ENCODE assay signal across 12 cellular contexts in genomic region chr10:7301039-7301768, GRCh38.
DNase-seq lines count a peak whose midpoint lies in the region; ATAC-seq and TF ChIP-seq lines count a peak whose summit lies in the region.
"Had no signal": no experiment of that assay in that cellular context is flagged by ENCODE, and none has a peak within 500 bp of the region (broad histone marks: within the 10 kb centered on the region; RNA-seq: fewer than 3 reads in every experiment).

No MANE protein-coding gene starts in this region.

- H3K9me3 ChIP-seq in A673 (ENCODE audit: low read depth, low read length, poor library complexity, severe bottlenecking) = no peaks in the 10 kb centered on the region
- no peaks in the 10 kb centered on the region for H3K9me3 ChIP-seq in MM.1S (replicated peaks; ENCODE audit: insufficient read depth, low read length)
- H3K9me3 ChIP-seq: prostate gland, thoracic aorta had no signal

- peaks cover 45% of the 10 kb centered on the region for H4K20me1 ChIP-seq in MM.1S (ENCODE audit: insufficient read depth, low read length)

- H3K27me3 Mint-ChIP-seq in endothelial cell (ENCODE audit: unreplicated experiment) = peaks cover 2% of the 10 kb centered on the region
- H3K27me3 Mint-ChIP-seq: activated T-helper 17 cell treated with anti-CD3 and anti-CD28 coated beads, Interleukin-2, amount 50 U/mL, for 72 hours had no signal

- no peak overlapping the region for H3K9ac ChIP-seq in MM.1S (ENCODE audit: low read length)

- no peak overlapping the region for H2AFZ ChIP-seq in MM.1S (ENCODE audit: low read length)

- TF ChIP-seq CTCF in A673 (conservative IDR thresholded peaks at IDR 0.05; ENCODE audit: low read depth, low read length) (peak; percentile 41), endothelial cell (IDR thresholded peaks at IDR 0.05; ENCODE audit: unreplicated experiment) (peak; percentile 17), MM.1S (IDR thresholded peaks at IDR 0.05; ENCODE audit: low read length) (no peak)

- no TSS peak for BruUV-seq in A673 (replicated peaks; lab: Mats Ljungman, UMichigan)

- H3K4me2 ChIP-seq in MM.1S (ENCODE audit: low read depth, low read length) = no peak overlapping the region

- H3K27ac ChIP-seq in A673 (ENCODE audit: low read depth, low read length, poor library complexity, severe bottlenecking) = no peak overlapping the region
- no peak overlapping the region for H3K27ac ChIP-seq in MM.1S (ENCODE audit: low read length)
- H3K27ac ChIP-seq: prostate gland, thoracic aorta, VCaP had no signal

- no peaks in the 10 kb centered on the region for H3K36me3 ChIP-seq in A673 (ENCODE audit: insufficient read depth, low read length, poor library complexity, severe bottlenecking)
- H3K36me3 ChIP-seq in MM.1S (replicated peaks; ENCODE audit: insufficient read depth, low read length) = peaks cover 7% of the 10 kb centered on the region; the same call in 1 of the 2 replicates
- H3K36me3 ChIP-seq: prostate gland, thoracic aorta had no signal

- CTCF ChIA-PET in A673 (lab: Charles Lee) = interaction anchor here (0.7 kb wide), 1 partner anchor 40 kb away, joined by 3 read pairs; no protein-coding TSS in a partner anchor
- CTCF ChIA-PET in HEK293T (lab: Yijun Ruan, JAX) = interaction anchor here (0.6 to 2.0 kb wide), 12 partner anchors 10 to 381 kb away, joined by 3 to 7 read pairs (median 3); no protein-coding TSS in a partner anchor

- H3K36me3 Mint-ChIP-seq in endothelial cell (ENCODE audit: low read depth, unreplicated experiment) = peaks cover 10% of the 10 kb centered on the region

- H3K9me3 Mint-ChIP-seq in endothelial cell (ENCODE audit: unreplicated experiment) = no peaks in the 10 kb centered on the region
- H3K9me3 Mint-ChIP-seq: activated T-helper 17 cell treated with anti-CD3 and anti-CD28 coated beads, Interleukin-2, amount 50 U/mL, for 72 hours had no signal

- H3K9me2 ChIP-seq in MM.1S (replicated peaks; ENCODE audit: insufficient read depth, low read length) = no peaks in the 10 kb centered on the region

- peak; percentile 12 for DNase-seq in A673 (ENCODE audit: low spot score)
- peak; percentile 64 for DNase-seq in HEK293T (ENCODE audit: extremely low spot score)
- peak; percentile 12 for DNase-seq in endothelial cell (ENCODE audit: low spot score)
- peak; percentile 63 for DNase-seq in left kidney (ENCODE audit: low read depth, low spot score)
- DNase-seq in MM.1S = no peak
- no peak for DNase-seq in activated CD8-positive, alpha-beta memory T cell treated with anti-CD3 and anti-CD28 coated beads for 24 hours
- DNase-seq in stimulated activated CD4-positive, alpha-beta T cell treated with anti-CD3 and anti-CD28 coated beads, Interleukin-1b, Interleukin-23, amount 100 ng/mL, for 48 hours = no peak

- no peak overlapping the region for H3K4me3 ChIP-seq in A673 (ENCODE audit: low read depth, low read length, poor library complexity, severe bottlenecking)
- H3K4me3 ChIP-seq in MM.1S (ENCODE audit: low read length) = no peak overlapping the region
- H3K4me3 ChIP-seq: prostate gland, thoracic aorta had no signal

- H3K27me3 ChIP-seq in A673 (replicated peaks; ENCODE audit: insufficient read depth, low read depth, low read length, poor library complexity) = peaks cover 11% of the 10 kb centered on the region
- H3K27me3 ChIP-seq in MM.1S (replicated peaks; ENCODE audit: insufficient read depth, low read length) = no peaks in the 10 kb centered on the region

- no peaks in the 10 kb centered on the region for H3F3A ChIP-seq in MM.1S (ENCODE audit: insufficient read depth, low read length)

- POLR2A ChIA-PET in A673 (lab: Charles Lee; ENCODE audit: low non-redundant PET) = no interaction called here
- POLR2A ChIA-PET in HEK293T (lab: Yijun Ruan, JAX) = interaction anchor here (1.0 to 2.6 kb wide), 3 partner anchors 10 to 110 kb away, joined by 3 to 11 read pairs (median 8); partner anchors contain the start of gene SFMBT2

- peaks cover 100% of the 10 kb centered on the region for H3K79me2 ChIP-seq in MM.1S (ENCODE audit: low read length)

- no peak overlapping the region for H3K4me3 Mint-ChIP-seq in endothelial cell (ENCODE audit: unreplicated experiment)
- H3K4me3 Mint-ChIP-seq: activated T-helper 17 cell treated with anti-CD3 and anti-CD28 coated beads, Interleukin-2, amount 50 U/mL, for 72 hours had no signal

- ATAC-seq in HG03432 (IDR thresholded peaks at IDR 0.05; ENCODE audit: unreplicated experiment) = no peak
- ATAC-seq: activated T-helper 17 cell treated with anti-CD3 and anti-CD28 coated beads, Interleukin-2, amount 50 U/mL, for 72 hours had no signal

- peaks cover 7% of the 10 kb centered on the region for H3K4me1 Mint-ChIP-seq in endothelial cell (ENCODE audit: unreplicated experiment)

- intact Hi-C loops in A673 (cut with micrococcal nuclease; ENCODE audit: unreplicated experiment) = no loop called here

- H3K27ac Mint-ChIP-seq in endothelial cell (ENCODE audit: unreplicated experiment) = no peak overlapping the region
- H3K27ac Mint-ChIP-seq: activated T-helper 17 cell treated with anti-CD3 and anti-CD28 coated beads, Interleukin-2, amount 50 U/mL, for 72 hours had no signal

- H3K4me1 ChIP-seq in A673 (ENCODE audit: insufficient read depth, low read length, poor library complexity, severe bottlenecking) = no peaks in the 10 kb centered on the region
- H3K4me1 ChIP-seq in MM.1S (ENCODE audit: low read length) = peaks cover 13% of the 10 kb centered on the region
- H3K4me1 ChIP-seq: prostate gland had no signal

TF ChIP-seq in HEK293T, 16 proteins besides CTCF, POLR2A, EP300 and RAD21:
- no peak for TF ChIP-seq SP1 (IDR thresholded peaks at IDR 0.05)
- TF ChIP-seq ZNF384 (IDR thresholded peaks at IDR 0.05) = no peak
- no peak for TF ChIP-seq SUZ12 (IDR thresholded peaks at IDR 0.05)
- no peak for TF ChIP-seq NFRKB (IDR thresholded peaks at IDR 0.05)
- no peak for TF ChIP-seq HDGF (IDR thresholded peaks at IDR 0.05; ENCODE audit: borderline replicate concordance)
- TF ChIP-seq, protein P1, sequence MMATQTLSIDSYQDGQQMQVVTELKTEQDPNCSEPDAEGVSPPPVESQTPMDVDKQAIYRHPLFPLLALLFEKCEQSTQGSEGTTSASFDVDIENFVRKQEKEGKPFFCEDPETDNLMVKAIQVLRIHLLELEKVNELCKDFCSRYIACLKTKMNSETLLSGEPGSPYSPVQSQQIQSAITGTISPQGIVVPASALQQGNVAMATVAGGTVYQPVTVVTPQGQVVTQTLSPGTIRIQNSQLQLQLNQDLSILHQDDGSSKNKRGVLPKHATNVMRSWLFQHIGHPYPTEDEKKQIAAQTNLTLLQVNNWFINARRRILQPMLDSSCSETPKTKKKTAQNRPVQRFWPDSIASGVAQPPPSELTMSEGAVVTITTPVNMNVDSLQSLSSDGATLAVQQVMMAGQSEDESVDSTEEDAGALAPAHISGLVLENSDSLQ (IDR thresholded peaks at IDR 0.05) = no peak
- TF ChIP-seq FOXK2 (IDR thresholded peaks at IDR 0.05) = no peak

Comparison
In these comparisons a context has a peak if more than half of its experiments do, and no peak if none do; other contexts are left out.
1. DNase-seq: peak in A673 (single experiment), HEK293T (single experiment), endothelial cell (single experiment) and left kidney (single experiment); none in MM.1S (single experiment), activated CD8-positive, alpha-beta memory T cell treated with anti-CD3 and anti-CD28 coated beads for 24 hours (single experiment) and stimulated activated CD4-positive, alpha-beta T cell treated with anti-CD3 and anti-CD28 coated beads, Interleukin-1b, Interleukin-23, amount 100 ng/mL, for 48 hours (single experiment).